In genomic region chr3:14329116-14329830, GRCh38 we compare ENCODE assay signal across 9 cellular contexts.
DNase-seq lines count a peak whose midpoint lies in the region; ATAC-seq and FAIRE-seq lines count a peak whose summit lies in the region.
"Had no signal": no experiment of that assay in that cellular context is flagged by ENCODE, and none has a peak within 500 bp of the region (broad histone marks: within the 10 kb centered on the region; RNA-seq: fewer than 3 reads in every experiment).

No MANE protein-coding gene starts in this region.

- FAIRE-seq in TTC549 (lab: Jason Lieb, UNC) = peak; percentile 66

- ATAC-seq in GM19023 (IDR thresholded peaks at IDR 0.05; ENCODE audit: unreplicated experiment) (no peak), HG02885 (IDR thresholded peaks at IDR 0.05; ENCODE audit: poor library complexity, unreplicated experiment) (no peak), HG02870 (IDR thresholded peaks at IDR 0.05; ENCODE audit: unreplicated experiment) (no peak)

- DNase-seq in DMS53 (lab: John Stamatoyannopoulos, UW) = peak; percentile 82
- DNase-seq in NCI-H1436 treated with DMSO at 0.1 percent for 48 hours (lab: John Stamatoyannopoulos, UW) = peak; percentile 34
- DNase-seq in left kidney (ENCODE audit: low read depth, low spot score) = peak; percentile 81
- DNase-seq in medulla oblongata (ENCODE audit: extremely low spot score) = no peak
- DNase-seq: WERI-Rb-1 had no signal
